18 cellular contexts compared by ENCODE assay signal in genomic region chr10:73058057-73058591, GRCh38. TPM values are rescaled to one million over a fixed set of nuclear protein-coding genes. Genes with fewer than 3 reads are reported as not detected.
DNase-seq lines count a peak whose midpoint lies in the region; ATAC-seq, FAIRE-seq and TF ChIP-seq lines count a peak whose summit lies in the region.
"Had no signal": no experiment of that assay in that cellular context is flagged by ENCODE, and none has a peak within 500 bp of the region (broad histone marks: within the 10 kb centered on the region; RNA-seq: fewer than 3 reads in every experiment).

No MANE protein-coding gene starts in this region.

- ATAC-seq in HepG2: no peak
- no peak for ATAC-seq in right lobe of liver

- H3K9me3 ChIP-seq in HepG2 (ENCODE audit: low read length): no peaks in the 10 kb centered on the region
- H3K9me3 ChIP-seq in right lobe of liver: no peaks in the 10 kb centered on the region
- no peaks in the 10 kb centered on the region for H3K9me3 ChIP-seq in MM.1S (replicated peaks; ENCODE audit: insufficient read depth, low read length)
- H3K9me3 ChIP-seq: BE2C, Caco-2 had no signal

- H3K27ac Mint-ChIP-seq in nephron progenitor cell: peak overlapping the region; percentile 54
- H3K27ac Mint-ChIP-seq: CD4-positive, CD25-positive, alpha-beta regulatory T cell had no signal

- TF ChIP-seq CTCF in HepG2 (CRISPR knock-in tag; IDR thresholded peaks at IDR 0.05) (no peak), right lobe of liver (IDR thresholded peaks at IDR 0.05) (no peak), nephron progenitor cell (IDR thresholded peaks at IDR 0.05) (no peak), MM.1S (IDR thresholded peaks at IDR 0.05; ENCODE audit: low read length) (no peak), dorsolateral prefrontal cortex (IDR thresholded peaks at IDR 0.05 in 54 of 56, conservative IDR thresholded peaks at IDR 0.05 in 2 of 56; ENCODE audit: low read depth in 1 of 56, partially characterized antibody in 56 of 56) (no peak)

- H3K9me3 Mint-ChIP-seq in nephron progenitor cell: no peaks in the 10 kb centered on the region
- H3K9me3 Mint-ChIP-seq: CD4-positive, CD25-positive, alpha-beta regulatory T cell; H9 had no signal

- no peaks in the 10 kb centered on the region for H3K27me3 Mint-ChIP-seq in nephron progenitor cell (ENCODE audit: low read depth, poor library complexity)
- H3K27me3 Mint-ChIP-seq: CD4-positive, CD25-positive, alpha-beta regulatory T cell had no signal

- CTCF ChIA-PET in HepG2 (lab: Yijun Ruan, JAX; ENCODE audit: low intra/inter-chr PET ratio, low total read pairs): no interaction called here

- in situ Hi-C loops in HepG2 (cut with HindIII; ENCODE audit: extremely low pct_ligation_motif_present, low pct_unique_long_range_greater_than_20kb): no loop called here

- no peaks in the 10 kb centered on the region for H3K9me2 ChIP-seq in MM.1S (replicated peaks; ENCODE audit: insufficient read depth, low read length)

- H4K20me1 ChIP-seq in HepG2 (ENCODE audit: insufficient read depth, low read length) (peaks cover 27% of the 10 kb centered on the region), MM.1S (ENCODE audit: insufficient read depth, low read length) (no peaks in the 10 kb centered on the region)

- peaks cover 69% of the 10 kb centered on the region for H3K36me3 Mint-ChIP-seq in nephron progenitor cell (ENCODE audit: low read depth)

- no peak for TF ChIP-seq RAD21 in HepG2 (CRISPR knock-in tag; IDR thresholded peaks at IDR 0.05)

- FAIRE-seq in HepG2 (lab: Jason Lieb, UNC): no peak
- FAIRE-seq: A204.1, D721Med, HTR-8/SVneo had no signal

- WGBS in HepG2 (ENCODE audit: low lambda C conversion rate): 96% methylated on average over 6 of the region's 6 CpGs
- WGBS in right lobe of liver (ENCODE audit: insufficient coverage, low coverage, low lambda C conversion rate, missing lambda C conversion rate): 88% methylated on average over 6 of the region's 6 CpGs

- BruUV-seq in HepG2 (replicated peaks; lab: Mats Ljungman, UMichigan): no TSS peak

- H3K4me2 ChIP-seq in HepG2 (ENCODE audit: low read depth, low read length) (no peak overlapping the region), MM.1S (ENCODE audit: low read depth, low read length) (no peak overlapping the region)

- H3K4me1 Mint-ChIP-seq in nephron progenitor cell: no peaks in the 10 kb centered on the region
- H3K4me1 Mint-ChIP-seq: H9 had no signal

- TF ChIP-seq POLR2A in HepG2 (IDR thresholded peaks at IDR 0.05; ENCODE audit: insufficient read depth in 1 of 2, low read depth in 2 of 2, low read length in 2 of 2) (no peak), right lobe of liver (IDR thresholded peaks at IDR 0.05) (no peak)

- DNase-seq in HepG2 (ENCODE audit: low spot score) (no peak), right lobe of liver (no peak), SK-N-DZ (ENCODE audit: low spot score) (peak; percentile 3), nephron progenitor cell (no peak), EL (no peak), MM.1S (no peak), dorsolateral prefrontal cortex (no peak)
- DNase-seq: ACHN; BE2C; C1 segment of cervical spinal cord; Caco-2; CD4-positive, CD25-positive, alpha-beta regulatory T cell; GDM1; GOT3; H9 had no signal

- H3K36me3 ChIP-seq in HepG2 (replicated peaks in 1 of 2; ENCODE audit: control insufficient read depth in 1 of 2, insufficient read depth in 2 of 2, low read length in 2 of 2): peaks cover 7 to 48% of the 10 kb centered on the region in 2 experiments
- H3K36me3 ChIP-seq in right lobe of liver: peaks cover 0 to 36% (median 7%) of the 10 kb centered on the region in 4 donors
- no peaks in the 10 kb centered on the region for H3K36me3 ChIP-seq in MM.1S (replicated peaks; ENCODE audit: insufficient read depth, low read length)

- no peak overlapping the region for H3K9ac ChIP-seq in HepG2 (ENCODE audit: insufficient read depth, low read depth, low read length)
- H3K9ac ChIP-seq in MM.1S (ENCODE audit: low read length): no peak overlapping the region

- H3F3A ChIP-seq in MM.1S (ENCODE audit: insufficient read depth, low read length): peaks cover 5% of the 10 kb centered on the region; the same call in 1 of the 2 replicates

- TF ChIP-seq EP300 in HepG2 (IDR thresholded peaks at IDR 0.05; ENCODE audit: low read depth in 2 of 2, low read length in 2 of 2): no peak
- no peak for TF ChIP-seq EP300 in HepG2 (CRISPR knock-in tag; IDR thresholded peaks at IDR 0.05; ENCODE audit: borderline replicate concordance)

- intact Hi-C loops in HepG2 (cut with micrococcal nuclease; ENCODE audit: unreplicated experiment): no loop called here
- intact Hi-C loops in right lobe of liver (cut with DNase I): no loop called here
- intact Hi-C loops in dorsolateral prefrontal cortex (cut with DNase I): no loop called here

- no peak overlapping the region for H2AFZ ChIP-seq in HepG2 (ENCODE audit: low read length)
- no peak overlapping the region for H2AFZ ChIP-seq in MM.1S (ENCODE audit: low read length)

- H3K79me2 ChIP-seq in HepG2 (ENCODE audit: insufficient read depth, low read length): no peaks in the 10 kb centered on the region
- no peaks in the 10 kb centered on the region for H3K79me2 ChIP-seq in MM.1S (ENCODE audit: low read length)

- H3K4me3 ChIP-seq in HepG2 (replicated peaks in 1 of 3; ENCODE audit: insufficient read depth in 1 of 3, low read depth in 2 of 3, low read length in 3 of 3) (no peak overlapping the region), right lobe of liver (no peak overlapping the region), MM.1S (ENCODE audit: low read length) (no peak overlapping the region), dorsolateral prefrontal cortex (no peak overlapping the region)

- H3K27me3 ChIP-seq in HepG2 (ENCODE audit: control insufficient read depth in 1 of 2, insufficient read depth in 2 of 2, low read length in 2 of 2) (no peaks in the 10 kb centered on the region), right lobe of liver (no peaks in the 10 kb centered on the region), MM.1S (replicated peaks; ENCODE audit: insufficient read depth, low read length) (no peaks in the 10 kb centered on the region), dorsolateral prefrontal cortex (no peaks in the 10 kb centered on the region)
- H3K27me3 ChIP-seq: BE2C had no signal

- no peak overlapping the region for H3K4me3 Mint-ChIP-seq in nephron progenitor cell
- H3K4me3 Mint-ChIP-seq: CD4-positive, CD25-positive, alpha-beta regulatory T cell; H9 had no signal

- H3K4me1 ChIP-seq in HepG2 (ENCODE audit: insufficient read depth, low read length): peaks cover 13% of the 10 kb centered on the region; the same call in 1 of the 2 replicates
- no peaks in the 10 kb centered on the region for H3K4me1 ChIP-seq in right lobe of liver
- peaks cover 20% of the 10 kb centered on the region; the same call in 1 of the 2 replicates for H3K4me1 ChIP-seq in MM.1S (ENCODE audit: low read length)
- H3K4me1 ChIP-seq: BE2C, Caco-2 had no signal

- POLR2A ChIA-PET in HepG2 (lab: Yijun Ruan, JAX): no interaction called here

- H3K27ac ChIP-seq in HepG2 (ENCODE audit: extremely low read length, insufficient read depth, low read length): no peak overlapping the region
- H3K27ac ChIP-seq in right lobe of liver: no peak overlapping the region
- H3K27ac ChIP-seq in MM.1S (ENCODE audit: low read length): no peak overlapping the region
- no peak overlapping the region for H3K27ac ChIP-seq in dorsolateral prefrontal cortex

RNA-seq across cellular contexts. Expression of gene P4HA1, which starts 38.5 kb away (rescaled TPM):
- 39.0 and 63.1 TPM in 2 replicates for total RNA-seq in HepG2 (2016; rRNA removed; fragmentation: Illumina TruSeq; extraction: Trizol)
- 11.3 TPM in 2 replicates for total RNA-seq in HepG2 (2016; cell fraction: cytosol; rRNA removed; fragmentation: Illumina TruSeq; extraction: Trizol; ENCODE audit: low read depth)
- 39.0 and 64.4 TPM in 2 replicates for total RNA-seq in HepG2 (2016; cell fraction: insoluble cytoplasmic fraction; rRNA removed; fragmentation: Illumina TruSeq; extraction: Trizol)
- total RNA-seq in HepG2 (2016; cell fraction: membrane; rRNA removed; fragmentation: Illumina TruSeq; extraction: Trizol): 21.6 and 25.4 TPM in 2 replicates
- 64.0 and 71.0 TPM in 2 replicates for total RNA-seq in HepG2 (2016; cell fraction: nucleus; rRNA removed; fragmentation: Illumina TruSeq; extraction: Trizol)
- polyA plus RNA-seq in HepG2 (2011; rRNA removed): 137 and 196 TPM in 2 replicates
- polyA plus RNA-seq in HepG2 (2011; cell fraction: cytosol; rRNA removed): 76.6 and 126 TPM in 2 replicates
- polyA plus RNA-seq in HepG2 (2011; cell fraction: nucleus; rRNA removed): 43.9 and 52.6 TPM in 2 replicates
- polyA plus RNA-seq in HepG2 (2012): 219 and 241 TPM in 2 replicates
- polyA plus RNA-seq in HepG2 (2016; cell fraction: cytosol; fragmentation: Illumina TruSeq; extraction: Trizol; ENCODE audit: low read depth): 5.6 and 5.7 TPM in 2 replicates
- 28.0 TPM in 2 replicates for polyA plus RNA-seq in HepG2 (2016; cell fraction: insoluble cytoplasmic fraction; fragmentation: Illumina TruSeq; extraction: Trizol; ENCODE audit: low read depth)
- 11.2 and 11.8 TPM in 2 replicates for polyA plus RNA-seq in HepG2 (2016; cell fraction: membrane; fragmentation: Illumina TruSeq; extraction: Trizol; ENCODE audit: low read depth)
- polyA plus RNA-seq in HepG2 (2016; cell fraction: nucleus; fragmentation: Illumina TruSeq; extraction: Trizol; ENCODE audit: insufficient read depth, low read depth): 59.1 and 61.8 TPM in 2 replicates
- 7.7 and 38.5 TPM in 2 replicates for polyA minus RNA-seq in HepG2 (2011; rRNA and poly(A)+ RNA removed; ENCODE audit: low replicate concordance)
- 92.9 and 99.9 TPM in 2 replicates for polyA minus RNA-seq in HepG2 (2011; cell fraction: cytosol; rRNA and poly(A)+ RNA removed)
- 169 and 183 TPM in 2 replicates for polyA minus RNA-seq in HepG2 (2011; cell fraction: nucleus; rRNA and poly(A)+ RNA removed)
- 10 to 100 TPM in 5 of 6 experiments, 1 to 10 TPM in 1; 6.2 to 67.8 (median 26.2) TPM for total RNA-seq in right lobe of liver
- polyA plus RNA-seq in SK-N-DZ (2014; cell fraction: cytosol; rRNA removed): 27.7 and 29.0 TPM in 2 replicates
- polyA plus RNA-seq in SK-N-DZ (2014; cell fraction: nucleus; rRNA removed): 17.7 and 20.4 TPM in 2 replicates
- total RNA-seq in dorsolateral prefrontal cortex: 10 to 100 TPM; 12.9 to 95.8 (median 22.2) TPM

RNA-seq across cellular contexts. Expression of gene NUDT13, which starts 52.1 kb away (rescaled TPM):
- 2.5 and 4.2 TPM in 2 replicates for total RNA-seq in HepG2 (2016; rRNA removed; fragmentation: Illumina TruSeq; extraction: Trizol)
- 0.62 and 0.71 TPM in 2 replicates for total RNA-seq in HepG2 (2016; cell fraction: cytosol; rRNA removed; fragmentation: Illumina TruSeq; extraction: Trizol; ENCODE audit: low read depth)
- 2.6 and 3.4 TPM in 2 replicates for total RNA-seq in HepG2 (2016; cell fraction: insoluble cytoplasmic fraction; rRNA removed; fragmentation: Illumina TruSeq; extraction: Trizol)
- total RNA-seq in HepG2 (2016; cell fraction: membrane; rRNA removed; fragmentation: Illumina TruSeq; extraction: Trizol): 1.4 and 1.7 TPM in 2 replicates
- 4.1 and 5.2 TPM in 2 replicates for total RNA-seq in HepG2 (2016; cell fraction: nucleus; rRNA removed; fragmentation: Illumina TruSeq; extraction: Trizol)
- polyA plus RNA-seq in HepG2 (2011; rRNA removed): 5.0 and 6.5 TPM in 2 replicates
- 2.8 and 3.1 TPM in 2 replicates for polyA plus RNA-seq in HepG2 (2011; cell fraction: cytosol; rRNA removed)
- polyA plus RNA-seq in HepG2 (2011; cell fraction: nucleus; rRNA removed): 8.1 and 8.8 TPM in 2 replicates
- 3.6 and 5.2 TPM in 2 replicates for polyA plus RNA-seq in HepG2 (2012)
- polyA plus RNA-seq in HepG2 (2016; cell fraction: cytosol; fragmentation: Illumina TruSeq; extraction: Trizol; ENCODE audit: low read depth): 0.85 and 1.0 TPM in 2 replicates
- 3.0 and 4.1 TPM in 2 replicates for polyA plus RNA-seq in HepG2 (2016; cell fraction: insoluble cytoplasmic fraction; fragmentation: Illumina TruSeq; extraction: Trizol; ENCODE audit: low read depth)
- 1.5 and 1.7 TPM in 2 replicates for polyA plus RNA-seq in HepG2 (2016; cell fraction: membrane; fragmentation: Illumina TruSeq; extraction: Trizol; ENCODE audit: low read depth)
- 8.3 and 9.2 TPM in 2 replicates for polyA plus RNA-seq in HepG2 (2016; cell fraction: nucleus; fragmentation: Illumina TruSeq; extraction: Trizol; ENCODE audit: insufficient read depth, low read depth)
- 1.9 and 2.1 TPM in 2 replicates for polyA minus RNA-seq in HepG2 (2011; rRNA and poly(A)+ RNA removed; ENCODE audit: low replicate concordance)
- polyA minus RNA-seq in HepG2 (2011; cell fraction: cytosol; rRNA and poly(A)+ RNA removed): 1.4 and 1.5 TPM in 2 replicates
- 4.6 and 4.8 TPM in 2 replicates for polyA minus RNA-seq in HepG2 (2011; cell fraction: nucleus; rRNA and poly(A)+ RNA removed)
- total RNA-seq in right lobe of liver: 1 to 10 TPM; 1.8 to 4.2 (median 2.1) TPM
- 2.2 and 3.1 TPM in 2 replicates for polyA plus RNA-seq in SK-N-DZ (2014; cell fraction: cytosol; rRNA removed)
- 4.6 and 5.6 TPM in 2 replicates for polyA plus RNA-seq in SK-N-DZ (2014; cell fraction: nucleus; rRNA removed)
- 1 to 10 TPM in 89 of 120 experiments, under 1 TPM in 31; 0.25 to 4.0 (median 1.3) TPM for total RNA-seq in dorsolateral prefrontal cortex
